Comparison of ENCODE assay signal across 1 cellular context in the genomic region with DNA sequence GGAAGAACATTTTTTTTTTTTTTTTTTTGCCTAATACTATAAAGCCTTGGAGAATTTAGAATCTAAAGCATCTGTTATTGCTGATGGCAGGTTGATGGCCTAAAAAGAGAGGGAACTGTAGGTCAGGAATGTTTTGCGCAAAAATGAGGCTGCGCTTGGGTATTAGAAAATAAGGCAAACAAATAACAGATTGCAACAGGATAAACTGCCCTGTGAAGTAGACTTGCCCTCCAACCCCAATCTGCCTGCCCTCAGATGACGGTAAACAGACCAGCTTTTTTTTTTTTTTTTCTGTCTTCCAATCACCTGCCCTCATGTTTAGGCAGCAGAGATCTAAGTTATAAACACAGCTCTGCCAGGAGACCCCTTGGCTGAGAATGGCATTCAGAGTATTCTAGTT.
TF ChIP-seq lines count a peak whose summit lies in the region.

No MANE protein-coding gene starts in this region.

TF ChIP-seq in HepG2, 621 proteins besides CTCF, POLR2A, EP300 and RAD21 (continued from another document and continues in another):
- TF ChIP-seq MXI1 (IDR thresholded peaks at IDR 0.05; ENCODE audit: borderline replicate concordance, low read depth, low read length) (no peak), CBX5 (CRISPR knock-in tag; IDR thresholded peaks at IDR 0.05; ENCODE audit: borderline replicate concordance) (0 out of 2 replicates have a peak, but pooled peaks have one; percentile 27), ZNF343 (CRISPR knock-in tag; IDR thresholded peaks at IDR 0.05) (0 out of 2 replicates have a peak, but pooled peaks have one; percentile 60), ZNF773 (CRISPR knock-in tag; IDR thresholded peaks at IDR 0.05; ENCODE audit: borderline replicate concordance) (no peak), GABPA (IDR thresholded peaks at IDR 0.05; ENCODE audit: low read depth, low read length) (no peak), GABPA (CRISPR knock-in tag; IDR thresholded peaks at IDR 0.05; ENCODE audit: low read depth) (peak; percentile 57; the same call in 1 of the 2 replicates), NR2C2 (CRISPR knock-in tag; IDR thresholded peaks at IDR 0.05; ENCODE audit: borderline replicate concordance) (peak; percentile 84), PHF20 (CRISPR knock-in tag; IDR thresholded peaks at IDR 0.05) (no peak), ZNF619 (CRISPR knock-in tag; IDR thresholded peaks at IDR 0.05) (no peak), RXRA (CRISPR knock-in tag; IDR thresholded peaks at IDR 0.05) (peak; percentile 68; the same call in 1 of the 2 replicates), SALL2 (CRISPR knock-in tag; IDR thresholded peaks at IDR 0.05) (no peak), ZNF589 (CRISPR knock-in tag; conservative IDR thresholded peaks at IDR 0.05) (no peak), ZFP37 (CRISPR knock-in tag; IDR thresholded peaks at IDR 0.05; ENCODE audit: borderline replicate concordance) (no peak), ZNF724P (CRISPR knock-in tag; IDR thresholded peaks at IDR 0.05; ENCODE audit: borderline replicate concordance) (no peak), MATR3 (CRISPR knock-in tag; IDR thresholded peaks at IDR 0.05) (no peak), CHCHD3 (CRISPR knock-in tag; IDR thresholded peaks at IDR 0.05) (no peak), CHD4 (IDR thresholded peaks at IDR 0.05; ENCODE audit: borderline replicate concordance, low read length) (no peak), ZNF33A (CRISPR knock-in tag; IDR thresholded peaks at IDR 0.05; ENCODE audit: borderline replicate concordance) (no peak), AKAP8 (CRISPR knock-in tag; IDR thresholded peaks at IDR 0.05) (no peak), ZNF451 (CRISPR knock-in tag; IDR thresholded peaks at IDR 0.05) (no peak), ZBTB38 (CRISPR knock-in tag; IDR thresholded peaks at IDR 0.05) (no peak), ZNF782 (CRISPR knock-in tag; IDR thresholded peaks at IDR 0.05; ENCODE audit: borderline replicate concordance) (no peak; the same call in 1 of the 2 replicates), SP5 (CRISPR knock-in tag; IDR thresholded peaks at IDR 0.05; ENCODE audit: borderline replicate concordance, low read depth) (peak; percentile 85), NBN (conservative IDR thresholded peaks at IDR 0.05) (no peak), FOXO1 (CRISPR knock-in tag; IDR thresholded peaks at IDR 0.05) (peak; percentile 95), ISL2 (CRISPR knock-in tag; IDR thresholded peaks at IDR 0.05) (peak; percentile 82), RELA (CRISPR knock-in tag; IDR thresholded peaks at IDR 0.05) (no peak), CENPT (CRISPR knock-in tag; IDR thresholded peaks at IDR 0.05; ENCODE audit: low read depth) (no peak), ARHGAP35 (CRISPR knock-in tag; IDR thresholded peaks at IDR 0.05; ENCODE audit: borderline replicate concordance) (no peak), TMF1 (CRISPR knock-in tag; IDR thresholded peaks at IDR 0.05; ENCODE audit: low read depth) (no peak), PAF1 (CRISPR knock-in tag; IDR thresholded peaks at IDR 0.05) (no peak), RARA (CRISPR knock-in tag; IDR thresholded peaks at IDR 0.05) (peak; percentile 91), BRD4 (CRISPR knock-in tag; IDR thresholded peaks at IDR 0.05) (no peak), HNRNPLL (IDR thresholded peaks at IDR 0.05; ENCODE audit: low read depth, low read length, poor library complexity, severe bottlenecking) (no peak)
- TF ChIP-seq, protein P1, sequence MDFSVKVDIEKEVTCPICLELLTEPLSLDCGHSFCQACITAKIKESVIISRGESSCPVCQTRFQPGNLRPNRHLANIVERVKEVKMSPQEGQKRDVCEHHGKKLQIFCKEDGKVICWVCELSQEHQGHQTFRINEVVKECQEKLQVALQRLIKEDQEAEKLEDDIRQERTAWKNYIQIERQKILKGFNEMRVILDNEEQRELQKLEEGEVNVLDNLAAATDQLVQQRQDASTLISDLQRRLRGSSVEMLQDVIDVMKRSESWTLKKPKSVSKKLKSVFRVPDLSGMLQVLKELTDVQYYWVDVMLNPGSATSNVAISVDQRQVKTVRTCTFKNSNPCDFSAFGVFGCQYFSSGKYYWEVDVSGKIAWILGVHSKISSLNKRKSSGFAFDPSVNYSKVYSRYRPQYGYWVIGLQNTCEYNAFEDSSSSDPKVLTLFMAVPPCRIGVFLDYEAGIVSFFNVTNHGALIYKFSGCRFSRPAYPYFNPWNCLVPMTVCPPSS (IDR thresholded peaks at IDR 0.05) = no peak
- TF ChIP-seq, protein P2, sequence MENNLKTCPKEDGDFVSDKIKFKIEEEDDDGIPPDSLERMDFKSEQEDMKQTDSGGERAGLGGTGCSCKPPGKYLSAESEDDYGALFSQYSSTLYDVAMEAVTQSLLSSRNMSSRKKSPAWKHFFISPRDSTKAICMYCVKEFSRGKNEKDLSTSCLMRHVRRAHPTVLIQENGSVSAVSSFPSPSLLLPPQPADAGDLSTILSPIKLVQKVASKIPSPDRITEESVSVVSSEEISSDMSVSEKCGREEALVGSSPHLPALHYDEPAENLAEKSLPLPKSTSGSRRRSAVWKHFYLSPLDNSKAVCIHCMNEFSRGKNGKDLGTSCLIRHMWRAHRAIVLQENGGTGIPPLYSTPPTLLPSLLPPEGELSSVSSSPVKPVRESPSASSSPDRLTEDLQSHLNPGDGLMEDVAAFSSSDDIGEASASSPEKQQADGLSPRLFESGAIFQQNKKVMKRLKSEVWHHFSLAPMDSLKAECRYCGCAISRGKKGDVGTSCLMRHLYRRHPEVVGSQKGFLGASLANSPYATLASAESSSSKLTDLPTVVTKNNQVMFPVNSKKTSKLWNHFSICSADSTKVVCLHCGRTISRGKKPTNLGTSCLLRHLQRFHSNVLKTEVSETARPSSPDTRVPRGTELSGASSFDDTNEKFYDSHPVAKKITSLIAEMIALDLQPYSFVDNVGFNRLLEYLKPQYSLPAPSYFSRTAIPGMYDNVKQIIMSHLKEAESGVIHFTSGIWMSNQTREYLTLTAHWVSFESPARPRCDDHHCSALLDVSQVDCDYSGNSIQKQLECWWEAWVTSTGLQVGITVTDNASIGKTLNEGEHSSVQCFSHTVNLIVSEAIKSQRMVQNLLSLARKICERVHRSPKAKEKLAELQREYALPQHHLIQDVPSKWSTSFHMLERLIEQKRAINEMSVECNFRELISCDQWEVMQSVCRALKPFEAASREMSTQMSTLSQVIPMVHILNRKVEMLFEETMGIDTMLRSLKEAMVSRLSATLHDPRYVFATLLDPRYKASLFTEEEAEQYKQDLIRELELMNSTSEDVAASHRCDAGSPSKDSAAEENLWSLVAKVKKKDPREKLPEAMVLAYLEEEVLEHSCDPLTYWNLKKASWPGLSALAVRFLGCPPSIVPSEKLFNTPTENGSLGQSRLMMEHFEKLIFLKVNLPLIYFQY (CRISPR knock-in tag; IDR thresholded peaks at IDR 0.05; ENCODE audit: borderline replicate concordance) = no peak
- TF ChIP-seq, protein P3, sequence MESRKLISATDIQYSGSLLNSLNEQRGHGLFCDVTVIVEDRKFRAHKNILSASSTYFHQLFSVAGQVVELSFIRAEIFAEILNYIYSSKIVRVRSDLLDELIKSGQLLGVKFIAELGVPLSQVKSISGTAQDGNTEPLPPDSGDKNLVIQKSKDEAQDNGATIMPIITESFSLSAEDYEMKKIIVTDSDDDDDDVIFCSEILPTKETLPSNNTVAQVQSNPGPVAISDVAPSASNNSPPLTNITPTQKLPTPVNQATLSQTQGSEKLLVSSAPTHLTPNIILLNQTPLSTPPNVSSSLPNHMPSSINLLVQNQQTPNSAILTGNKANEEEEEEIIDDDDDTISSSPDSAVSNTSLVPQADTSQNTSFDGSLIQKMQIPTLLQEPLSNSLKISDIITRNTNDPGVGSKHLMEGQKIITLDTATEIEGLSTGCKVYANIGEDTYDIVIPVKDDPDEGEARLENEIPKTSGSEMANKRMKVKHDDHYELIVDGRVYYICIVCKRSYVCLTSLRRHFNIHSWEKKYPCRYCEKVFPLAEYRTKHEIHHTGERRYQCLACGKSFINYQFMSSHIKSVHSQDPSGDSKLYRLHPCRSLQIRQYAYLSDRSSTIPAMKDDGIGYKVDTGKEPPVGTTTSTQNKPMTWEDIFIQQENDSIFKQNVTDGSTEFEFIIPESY (CRISPR knock-in tag; IDR thresholded peaks at IDR 0.05) = peak; percentile 38; the same call in 1 of the 2 replicates
- TF ChIP-seq, protein P4, sequence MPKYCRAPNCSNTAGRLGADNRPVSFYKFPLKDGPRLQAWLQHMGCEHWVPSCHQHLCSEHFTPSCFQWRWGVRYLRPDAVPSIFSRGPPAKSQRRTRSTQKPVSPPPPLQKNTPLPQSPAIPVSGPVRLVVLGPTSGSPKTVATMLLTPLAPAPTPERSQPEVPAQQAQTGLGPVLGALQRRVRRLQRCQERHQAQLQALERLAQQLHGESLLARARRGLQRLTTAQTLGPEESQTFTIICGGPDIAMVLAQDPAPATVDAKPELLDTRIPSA (CRISPR knock-in tag; IDR thresholded peaks at IDR 0.05; ENCODE audit: borderline replicate concordance) = no peak
- TF ChIP-seq, protein P5, sequence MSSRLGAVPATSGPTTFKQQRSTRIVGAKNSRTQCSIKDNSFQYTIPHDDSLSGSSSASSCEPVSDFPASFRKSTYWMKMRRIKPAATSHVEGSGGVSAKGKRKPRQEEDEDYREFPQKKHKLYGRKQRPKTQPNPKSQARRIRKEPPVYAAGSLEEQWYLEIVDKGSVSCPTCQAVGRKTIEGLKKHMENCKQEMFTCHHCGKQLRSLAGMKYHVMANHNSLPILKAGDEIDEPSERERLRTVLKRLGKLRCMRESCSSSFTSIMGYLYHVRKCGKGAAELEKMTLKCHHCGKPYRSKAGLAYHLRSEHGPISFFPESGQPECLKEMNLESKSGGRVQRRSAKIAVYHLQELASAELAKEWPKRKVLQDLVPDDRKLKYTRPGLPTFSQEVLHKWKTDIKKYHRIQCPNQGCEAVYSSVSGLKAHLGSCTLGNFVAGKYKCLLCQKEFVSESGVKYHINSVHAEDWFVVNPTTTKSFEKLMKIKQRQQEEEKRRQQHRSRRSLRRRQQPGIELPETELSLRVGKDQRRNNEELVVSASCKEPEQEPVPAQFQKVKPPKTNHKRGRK (CRISPR knock-in tag; IDR thresholded peaks at IDR 0.05) = no peak
- TF ChIP-seq, protein P6, sequence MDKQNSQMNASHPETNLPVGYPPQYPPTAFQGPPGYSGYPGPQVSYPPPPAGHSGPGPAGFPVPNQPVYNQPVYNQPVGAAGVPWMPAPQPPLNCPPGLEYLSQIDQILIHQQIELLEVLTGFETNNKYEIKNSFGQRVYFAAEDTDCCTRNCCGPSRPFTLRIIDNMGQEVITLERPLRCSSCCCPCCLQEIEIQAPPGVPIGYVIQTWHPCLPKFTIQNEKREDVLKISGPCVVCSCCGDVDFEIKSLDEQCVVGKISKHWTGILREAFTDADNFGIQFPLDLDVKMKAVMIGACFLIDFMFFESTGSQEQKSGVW (CRISPR knock-in tag; IDR thresholded peaks at IDR 0.05; ENCODE audit: borderline replicate concordance) = no peak
- TF ChIP-seq, protein P7, sequence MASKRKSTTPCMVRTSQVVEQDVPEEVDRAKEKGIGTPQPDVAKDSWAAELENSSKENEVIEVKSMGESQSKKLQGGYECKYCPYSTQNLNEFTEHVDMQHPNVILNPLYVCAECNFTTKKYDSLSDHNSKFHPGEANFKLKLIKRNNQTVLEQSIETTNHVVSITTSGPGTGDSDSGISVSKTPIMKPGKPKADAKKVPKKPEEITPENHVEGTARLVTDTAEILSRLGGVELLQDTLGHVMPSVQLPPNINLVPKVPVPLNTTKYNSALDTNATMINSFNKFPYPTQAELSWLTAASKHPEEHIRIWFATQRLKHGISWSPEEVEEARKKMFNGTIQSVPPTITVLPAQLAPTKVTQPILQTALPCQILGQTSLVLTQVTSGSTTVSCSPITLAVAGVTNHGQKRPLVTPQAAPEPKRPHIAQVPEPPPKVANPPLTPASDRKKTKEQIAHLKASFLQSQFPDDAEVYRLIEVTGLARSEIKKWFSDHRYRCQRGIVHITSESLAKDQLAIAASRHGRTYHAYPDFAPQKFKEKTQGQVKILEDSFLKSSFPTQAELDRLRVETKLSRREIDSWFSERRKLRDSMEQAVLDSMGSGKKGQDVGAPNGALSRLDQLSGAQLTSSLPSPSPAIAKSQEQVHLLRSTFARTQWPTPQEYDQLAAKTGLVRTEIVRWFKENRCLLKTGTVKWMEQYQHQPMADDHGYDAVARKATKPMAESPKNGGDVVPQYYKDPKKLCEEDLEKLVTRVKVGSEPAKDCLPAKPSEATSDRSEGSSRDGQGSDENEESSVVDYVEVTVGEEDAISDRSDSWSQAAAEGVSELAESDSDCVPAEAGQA (IDR thresholded peaks at IDR 0.05; ENCODE audit: low read depth) = no peak
- TF ChIP-seq, protein P7 (CRISPR knock-in tag; IDR thresholded peaks at IDR 0.05; ENCODE audit: borderline replicate concordance) = 0 out of 2 replicates have a peak, but pooled peaks have one; percentile 42
- TF ChIP-seq, protein P8, sequence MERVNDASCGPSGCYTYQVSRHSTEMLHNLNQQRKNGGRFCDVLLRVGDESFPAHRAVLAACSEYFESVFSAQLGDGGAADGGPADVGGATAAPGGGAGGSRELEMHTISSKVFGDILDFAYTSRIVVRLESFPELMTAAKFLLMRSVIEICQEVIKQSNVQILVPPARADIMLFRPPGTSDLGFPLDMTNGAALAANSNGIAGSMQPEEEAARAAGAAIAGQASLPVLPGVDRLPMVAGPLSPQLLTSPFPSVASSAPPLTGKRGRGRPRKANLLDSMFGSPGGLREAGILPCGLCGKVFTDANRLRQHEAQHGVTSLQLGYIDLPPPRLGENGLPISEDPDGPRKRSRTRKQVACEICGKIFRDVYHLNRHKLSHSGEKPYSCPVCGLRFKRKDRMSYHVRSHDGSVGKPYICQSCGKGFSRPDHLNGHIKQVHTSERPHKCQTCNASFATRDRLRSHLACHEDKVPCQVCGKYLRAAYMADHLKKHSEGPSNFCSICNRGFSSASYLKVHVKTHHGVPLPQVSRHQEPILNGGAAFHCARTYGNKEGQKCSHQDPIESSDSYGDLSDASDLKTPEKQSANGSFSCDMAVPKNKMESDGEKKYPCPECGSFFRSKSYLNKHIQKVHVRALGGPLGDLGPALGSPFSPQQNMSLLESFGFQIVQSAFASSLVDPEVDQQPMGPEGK (CRISPR knock-in tag; IDR thresholded peaks at IDR 0.05) = peak; percentile 51; the same call in 1 of the 2 replicates
